In the genomic region with DNA sequence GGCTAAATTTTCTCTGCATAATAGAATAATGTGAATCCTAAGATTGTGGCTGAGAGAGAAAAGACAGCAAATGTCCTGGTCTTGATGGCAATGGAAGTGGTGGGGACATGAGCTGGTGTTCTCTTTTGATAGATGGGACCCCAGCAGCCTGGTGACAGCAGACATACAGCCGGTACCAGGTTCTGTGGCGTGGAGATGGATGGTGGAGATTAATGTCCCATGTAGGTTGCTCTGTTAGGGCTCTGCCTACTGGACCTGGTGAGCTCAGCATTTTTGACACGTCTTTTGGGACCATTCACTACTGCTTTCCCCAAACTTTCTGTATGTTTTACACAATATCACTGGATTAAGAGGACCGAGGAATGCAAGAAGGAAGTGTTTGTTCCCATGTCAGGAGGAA, we compare ENCODE assay signal across 1 cellular context.
TF ChIP-seq lines count a peak whose summit lies in the region.

No MANE protein-coding gene starts in this region.

TF ChIP-seq in H1, 55 proteins besides CTCF, POLR2A, EP300 and RAD21:
- TF ChIP-seq SIN3A (conservative IDR thresholded peaks at IDR 0.05 in 1 of 2, IDR thresholded peaks at IDR 0.05 in 1 of 2; ENCODE audit: low read depth in 1 of 2, low read length in 2 of 2) (no peak), NANOG (IDR thresholded peaks at IDR 0.05; ENCODE audit: insufficient read depth, low read depth, low read length, poor library complexity, severe bottlenecking) (no peak), TAF1 (IDR thresholded peaks at IDR 0.05; ENCODE audit: low read depth, low read length) (no peak), ATF3 (IDR thresholded peaks at IDR 0.05; ENCODE audit: insufficient read depth, low read depth, low read length) (no peak), GTF2F1 (IDR thresholded peaks at IDR 0.05; ENCODE audit: borderline replicate concordance, low read depth, low read length) (no peak), TBP (IDR thresholded peaks at IDR 0.05; ENCODE audit: low read depth, low read length) (no peak), CHD7 (IDR thresholded peaks at IDR 0.05; ENCODE audit: insufficient replicate concordance, low read length) (no peak), SRF (IDR thresholded peaks at IDR 0.05; ENCODE audit: low read depth, low read length) (no peak), EZH2 (IDR thresholded peaks at IDR 0.05; ENCODE audit: low read depth, low read length, severe bottlenecking) (no peak)
